17 cellular contexts compared by ENCODE assay signal in genomic region chr1:205743977-205744376, GRCh38. TPM values are rescaled to one million over a fixed set of nuclear protein-coding genes. Genes with fewer than 3 reads are reported as not detected.
A peak's percentile ranks its signal among the peaks of the same experiment; 100 is the strongest.
DNase-seq lines count a peak whose midpoint lies in the region; ATAC-seq and TF ChIP-seq lines count a peak whose summit lies in the region.
"Had no signal": no experiment of that assay in that cellular context is flagged by ENCODE, and none has a peak within 500 bp of the region (broad histone marks: within the 10 kb centered on the region; RNA-seq: fewer than 3 reads in every experiment).

No MANE protein-coding gene starts in this region.

- peaks cover 100% of the 10 kb centered on the region for H3K79me2 ChIP-seq in SU-DHL-6 (ENCODE audit: insufficient read depth, low read length)

- H3K4me1 ChIP-seq in thyroid gland: peaks cover 44 to 48% of the 10 kb centered on the region in 2 donors

- H3K27ac Mint-ChIP-seq in stimulated activated naive CD8-positive, alpha-beta T cell treated with anti-CD3 and anti-CD28 coated beads, Interleukin-15, Interleukin-2, amounts not matched to agents 100 ng/mL and 50 ng/mL, for 24 hours: peak overlapping the region; percentile 71
- H3K27ac Mint-ChIP-seq in endothelial cell (ENCODE audit: unreplicated experiment): peak overlapping the region; percentile 37

- H3K9me2 ChIP-seq in SU-DHL-6 (replicated peaks; ENCODE audit: insufficient read depth, low read length): no peaks in the 10 kb centered on the region

- peaks cover 54% of the 10 kb centered on the region for H3F3A ChIP-seq in SU-DHL-6 (ENCODE audit: insufficient read depth)

- TF ChIP-seq POLR2A in thyroid gland (IDR thresholded peaks at IDR 0.05): no peak

- TF ChIP-seq CTCF in SU-DHL-6 (IDR thresholded peaks at IDR 0.05; ENCODE audit: insufficient read depth, low read length, poor library complexity, severe bottlenecking) (no peak), endothelial cell (IDR thresholded peaks at IDR 0.05; ENCODE audit: unreplicated experiment) (no peak), thyroid gland (IDR thresholded peaks at IDR 0.05) (no peak), foreskin fibroblast (IDR thresholded peaks at IDR 0.05; ENCODE audit: low read depth, low read length) (no peak)

- peaks cover 63% of the 10 kb centered on the region for H3K36me3 Mint-ChIP-seq in stimulated activated naive CD8-positive, alpha-beta T cell treated with anti-CD3 and anti-CD28 coated beads, Interleukin-15, Interleukin-2, amounts not matched to agents 100 ng/mL and 50 ng/mL, for 24 hours (ENCODE audit: low read depth)
- peaks cover 7% of the 10 kb centered on the region for H3K36me3 Mint-ChIP-seq in endothelial cell (ENCODE audit: low read depth, unreplicated experiment)

- H3K4me1 Mint-ChIP-seq in stimulated activated naive CD8-positive, alpha-beta T cell treated with anti-CD3 and anti-CD28 coated beads, Interleukin-15, Interleukin-2, amounts not matched to agents 100 ng/mL and 50 ng/mL, for 24 hours (ENCODE audit: low read depth): peaks cover 67% of the 10 kb centered on the region
- peaks cover 32% of the 10 kb centered on the region for H3K4me1 Mint-ChIP-seq in endothelial cell (ENCODE audit: unreplicated experiment)

- no peak overlapping the region for H3K9ac ChIP-seq in SU-DHL-6 (ENCODE audit: low read length)

- H3K4me3 ChIP-seq in SU-DHL-6 (ENCODE audit: insufficient read depth, low read length, poor library complexity, severe bottlenecking): no peak overlapping the region
- no peak overlapping the region for H3K4me3 ChIP-seq in thyroid gland (replicated peaks in 1 of 3)
- no peak overlapping the region for H3K4me3 ChIP-seq in foreskin fibroblast (ENCODE audit: low read depth in 1 of 2, low read length in 2 of 2)
- H3K4me3 ChIP-seq: mucosa of descending colon had no signal

- no peaks in the 10 kb centered on the region for H3K9me3 Mint-ChIP-seq in stimulated activated naive CD8-positive, alpha-beta T cell treated with anti-CD3 and anti-CD28 coated beads, Interleukin-15, Interleukin-2, amounts not matched to agents 100 ng/mL and 50 ng/mL, for 24 hours
- H3K9me3 Mint-ChIP-seq in endothelial cell (ENCODE audit: unreplicated experiment): no peaks in the 10 kb centered on the region

- no peak for ATAC-seq in stimulated activated naive CD8-positive, alpha-beta T cell treated with anti-CD3 and anti-CD28 coated beads, Interleukin-15, Interleukin-2, amounts not matched to agents 100 U/mL and 50 U/mL, for 24 hours
- ATAC-seq in GM21423 (IDR thresholded peaks at IDR 0.05; ENCODE audit: unreplicated experiment): no peak
- ATAC-seq: mucosa of descending colon had no signal

- H3K36me3 ChIP-seq in SU-DHL-6 (ENCODE audit: low read length): peaks cover 20% of the 10 kb centered on the region
- H3K36me3 ChIP-seq in thyroid gland: peaks cover 0 to 4% of the 10 kb centered on the region in 2 donors

- H3K27me3 ChIP-seq in SU-DHL-6 (ENCODE audit: low read length) (no peaks in the 10 kb centered on the region), thyroid gland (no peaks in the 10 kb centered on the region)

- DNase-seq in stimulated activated naive CD8-positive, alpha-beta T cell treated with anti-CD3 and anti-CD28 coated beads, Interleukin-15, Interleukin-2, amounts not matched to agents 100 U/mL and 50 U/mL, for 24 hours: no peak
- DNase-seq in endothelial cell (ENCODE audit: low spot score) (no peak), thyroid gland (no peak), SIG-M5 treated with dmso at 0.1 percent for 504 hours (lab: John Stamatoyannopoulos, UW; ENCODE audit: unreplicated experiment) (no peak), foreskin fibroblast (no peak)
- DNase-seq: central memory CD4-positive, alpha-beta T cell; DMS153; islet precursor cell; mucosa of descending colon; NCI-H1930; NCI-H774; SHP77; stimulated activated CD4-positive, alpha-beta T cell treated with anti-CD3 and anti-CD28 coated beads, Interleukin-15, amount 100 ng/mL, for 24 hours had no signal

- peaks cover 68% of the 10 kb centered on the region for H4K20me1 ChIP-seq in SU-DHL-6 (ENCODE audit: low read depth, low read length)

- peak overlapping the region; percentile 58 for H3K4me2 ChIP-seq in SU-DHL-6 (ENCODE audit: low read depth, low read length, poor library complexity, severe bottlenecking)

- 30 to 34% methylated on average over 4 of the region's 4 CpGs for WGBS in thyroid gland, 2 donors

- no peak overlapping the region for H3K4me3 Mint-ChIP-seq in stimulated activated naive CD8-positive, alpha-beta T cell treated with anti-CD3 and anti-CD28 coated beads, Interleukin-15, Interleukin-2, amounts not matched to agents 100 ng/mL and 50 ng/mL, for 24 hours
- no peak overlapping the region for H3K4me3 Mint-ChIP-seq in endothelial cell (ENCODE audit: unreplicated experiment)

- H3K9me3 ChIP-seq in SU-DHL-6 (ENCODE audit: insufficient read depth, low read length) (no peaks in the 10 kb centered on the region), thyroid gland (no peaks in the 10 kb centered on the region)
- H3K9me3 ChIP-seq: mucosa of descending colon had no signal

- H2AFZ ChIP-seq in SU-DHL-6 (ENCODE audit: low read depth, low read length, severe bottlenecking): no peak overlapping the region

- intact Hi-C loops in thyroid gland (cut with DNase I): no loop called here

- no peaks in the 10 kb centered on the region for H3K27me3 Mint-ChIP-seq in stimulated activated naive CD8-positive, alpha-beta T cell treated with anti-CD3 and anti-CD28 coated beads, Interleukin-15, Interleukin-2, amounts not matched to agents 100 ng/mL and 50 ng/mL, for 24 hours
- peaks cover 3% of the 10 kb centered on the region for H3K27me3 Mint-ChIP-seq in endothelial cell (ENCODE audit: unreplicated experiment)

- H3K27ac ChIP-seq in SU-DHL-6 (ENCODE audit: low read depth, low read length) (peak overlapping the region; percentile 60; the same call in 1 of the 2 replicates), thyroid gland (peak overlapping the region in 2 of 3 donors; percentile 12 to 31)
- H3K27ac ChIP-seq: HL-60 had no signal

RNA-seq across cellular contexts. Expression of gene NUCKS1, which starts 6.0 kb away (rescaled TPM):
- 170 TPM for total RNA-seq in endothelial cell (ENCODE audit: unreplicated experiment)
- total RNA-seq in thyroid gland: 100 to 1,000 TPM; 122 to 237 (median 177) TPM

RNA-seq across cellular contexts. Expression of gene RAB29, which starts 31.3 kb away (rescaled TPM):
- total RNA-seq in endothelial cell (ENCODE audit: unreplicated experiment): 19.4 TPM
- 10 to 100 TPM; 52.4 to 78.1 (median 58.9) TPM for total RNA-seq in thyroid gland
